In genomic region chr10:11177926-11178453, GRCh38 we compare ENCODE assay signal across 9 cellular contexts.
DNase-seq lines count a peak whose midpoint lies in the region; ATAC-seq and TF ChIP-seq lines count a peak whose summit lies in the region.
"Had no signal": no experiment of that assay in that cellular context is flagged by ENCODE, and none has a peak within 500 bp of the region (broad histone marks: within the 10 kb centered on the region; RNA-seq: fewer than 3 reads in every experiment).

No MANE protein-coding gene starts in this region.

- no peaks in the 10 kb centered on the region for H3K9me3 ChIP-seq in naive thymus-derived CD4-positive, alpha-beta T cell (ENCODE audit: control insufficient read depth in 2 of 3, low read length in 3 of 3)

- CTCF ChIA-PET in naive thymus-derived CD4-positive, alpha-beta T cell (lab: Charles Lee), result interaction anchor here (0.5 to 7.8 kb wide), 3 partner anchors 9 to 33 kb away, joined by 3 to 54 read pairs (median 5); no protein-coding TSS in a partner anchor

- peak overlapping the region; percentile 95 for H3K27ac ChIP-seq in naive thymus-derived CD4-positive, alpha-beta T cell (ENCODE audit: low read depth, low read length)

- no peak for DNase-seq in GM12864 (ENCODE audit: low read depth)
- peak; percentile 53 for DNase-seq in activated naive CD8-positive, alpha-beta T cell treated with anti-CD3 and anti-CD28 coated beads, Interleukin-2, amount 50 U/mL, for 24 hours
- peak in 2 of 9 donors; percentile 34 to 35 for DNase-seq in naive thymus-derived CD4-positive, alpha-beta T cell
- DNase-seq in type B pancreatic cell (ENCODE audit: extremely low spot score, unreplicated experiment), result no peak
- DNase-seq in epidermal melanocyte (ENCODE audit: insufficient read length, low spot score), result no peak
- no peak for DNase-seq in HuH-7.5 (ENCODE audit: low spot score)
- DNase-seq: Karpas-422 had no signal

- peaks cover 2% of the 10 kb centered on the region for H3K27me3 Mint-ChIP-seq in activated naive CD8-positive, alpha-beta T cell treated with anti-CD3 and anti-CD28 coated beads, Interleukin-2, amount 50 U/mL, for 24 hours
- H3K27me3 Mint-ChIP-seq in naive thymus-derived CD4-positive, alpha-beta T cell, result peaks cover 0 to 3% (median 0%) of the 10 kb centered on the region in 5 donors
- H3K27me3 Mint-ChIP-seq in type B pancreatic cell, result peaks cover 38% of the 10 kb centered on the region

- H3K4me1 Mint-ChIP-seq in activated naive CD8-positive, alpha-beta T cell treated with anti-CD3 and anti-CD28 coated beads, Interleukin-2, amount 50 U/mL, for 24 hours, result peaks cover 98% of the 10 kb centered on the region
- H3K4me1 Mint-ChIP-seq in naive thymus-derived CD4-positive, alpha-beta T cell, result peaks cover 0 to 99% (median 21%) of the 10 kb centered on the region in 7 donors
- H3K4me1 Mint-ChIP-seq in type B pancreatic cell (ENCODE audit: unreplicated experiment), result peaks cover 5% of the 10 kb centered on the region

- no peak overlapping the region for H3K4me3 Mint-ChIP-seq in activated naive CD8-positive, alpha-beta T cell treated with anti-CD3 and anti-CD28 coated beads, Interleukin-2, amount 50 U/mL, for 24 hours
- peak overlapping the region in 4 of 10 donors; percentile 66 to 83 (median 82) for H3K4me3 Mint-ChIP-seq in naive thymus-derived CD4-positive, alpha-beta T cell
- H3K4me3 Mint-ChIP-seq in type B pancreatic cell, result no peak overlapping the region

- peak overlapping the region; percentile 27 for H3K4me3 ChIP-seq in GM12864 (ENCODE audit: low read depth, low read length)
- peak overlapping the region; percentile 32 for H3K4me3 ChIP-seq in naive thymus-derived CD4-positive, alpha-beta T cell (ENCODE audit: low read length)

- TF ChIP-seq CTCF in GM12864 (IDR thresholded peaks at IDR 0.05; ENCODE audit: low read depth, low read length, missing control alignments) (no peak), type B pancreatic cell (conservative IDR thresholded peaks at IDR 0.05) (no peak)

- H3K36me3 Mint-ChIP-seq in activated naive CD8-positive, alpha-beta T cell treated with anti-CD3 and anti-CD28 coated beads, Interleukin-2, amount 50 U/mL, for 24 hours (ENCODE audit: low read depth), result peaks cover 83% of the 10 kb centered on the region
- peaks cover 23 to 76% (median 60%) of the 10 kb centered on the region in 5 donors for H3K36me3 Mint-ChIP-seq in naive thymus-derived CD4-positive, alpha-beta T cell
- peaks cover 5% of the 10 kb centered on the region for H3K36me3 Mint-ChIP-seq in type B pancreatic cell

- H3K36me3 ChIP-seq in naive thymus-derived CD4-positive, alpha-beta T cell (ENCODE audit: control insufficient read depth in 2 of 3, insufficient read depth in 3 of 3, low read length in 3 of 3), result peaks cover 6 to 29% (median 17%) of the 10 kb centered on the region in 3 experiments

- H3K27ac Mint-ChIP-seq in activated naive CD8-positive, alpha-beta T cell treated with anti-CD3 and anti-CD28 coated beads, Interleukin-2, amount 50 U/mL, for 24 hours, result no peak overlapping the region
- H3K27ac Mint-ChIP-seq in naive thymus-derived CD4-positive, alpha-beta T cell, result peak overlapping the region in 6 of 9 donors; percentile 92 to 98 (median 95)
- no peak overlapping the region for H3K27ac Mint-ChIP-seq in type B pancreatic cell

- ATAC-seq in HG03108 (IDR thresholded peaks at IDR 0.05; ENCODE audit: unreplicated experiment), result peak; percentile 18
- peak; percentile 17 for ATAC-seq in activated naive CD8-positive, alpha-beta T cell treated with anti-CD3 and anti-CD28 coated beads, Interleukin-2, amount 50 U/mL, for 24 hours
- no peak for ATAC-seq in naive thymus-derived CD4-positive, alpha-beta T cell
- no peak for ATAC-seq in GM19324 (IDR thresholded peaks at IDR 0.05; ENCODE audit: low FRiP score, unreplicated experiment)

- no peaks in the 10 kb centered on the region for H3K27me3 ChIP-seq in naive thymus-derived CD4-positive, alpha-beta T cell (ENCODE audit: control insufficient read depth in 2 of 2, insufficient read depth in 2 of 2, low read length in 2 of 2)

- H3K9me3 Mint-ChIP-seq in activated naive CD8-positive, alpha-beta T cell treated with anti-CD3 and anti-CD28 coated beads, Interleukin-2, amount 50 U/mL, for 24 hours, result peaks cover 3% of the 10 kb centered on the region
- H3K9me3 Mint-ChIP-seq in naive thymus-derived CD4-positive, alpha-beta T cell, result no peaks in the 10 kb centered on the region
- H3K9me3 Mint-ChIP-seq in type B pancreatic cell, result no peaks in the 10 kb centered on the region

- POLR2A ChIA-PET in naive thymus-derived CD4-positive, alpha-beta T cell (lab: Charles Lee), result interaction anchor here (0.7 to 11.6 kb wide), 11 partner anchors 11 to 69 kb away, joined by 3 to 237 read pairs (median 5); no protein-coding TSS in a partner anchor

- intact Hi-C loops in naive thymus-derived CD4-positive, alpha-beta T cell (cut with micrococcal nuclease), result loop anchor here (1.0 to 10.0 kb wide), 11 partner anchors 12 to 867 kb away; partner anchors contain the start of gene UPF2 (in 1 of the 2)

- H3K4me1 ChIP-seq in naive thymus-derived CD4-positive, alpha-beta T cell (ENCODE audit: control insufficient read depth in 2 of 2, insufficient read depth in 2 of 2, low read length in 2 of 2), result peaks cover 90 to 99% of the 10 kb centered on the region in 2 donors

Comparison
In these comparisons a context has a peak if more than half of its experiments do, and no peak if none do; other contexts are left out.
1. ATAC-seq: peak in HG03108 (single experiment) and activated naive CD8-positive, alpha-beta T cell treated with anti-CD3 and anti-CD28 coated beads, Interleukin-2, amount 50 U/mL, for 24 hours (single experiment); none in naive thymus-derived CD4-positive, alpha-beta T cell (single experiment) and GM19324 (single experiment).
2. H3K27ac Mint-ChIP-seq: peak in naive thymus-derived CD4-positive, alpha-beta T cell (6 of 9); none in activated naive CD8-positive, alpha-beta T cell treated with anti-CD3 and anti-CD28 coated beads, Interleukin-2, amount 50 U/mL, for 24 hours (single experiment) and type B pancreatic cell (single experiment).